Comparison of ENCODE assay signal across 8 cellular contexts in genomic region chr1:35268282-35269189, GRCh38. TPM values are rescaled to one million over a fixed set of nuclear protein-coding genes. Genes with fewer than 3 reads are reported as not detected.
DNase-seq lines count a peak whose midpoint lies in the region; ATAC-seq and TF ChIP-seq lines count a peak whose summit lies in the region.

Gene ZMYM4 (plus strand): TSS chr1:35268709. CDS start chr1:35269047, 338 bp downstream.

- H3K4me3 ChIP-seq in breast epithelium (peak within 1 kb of the TSS; percentile 68 to 95 (median 93)), iPS-20b (ENCODE audit: low read length) (peak within 1 kb of the TSS; percentile 89), skin epidermis (peak within 1 kb of the TSS; percentile 70 to 99 (median 93))

- H3K9me3 ChIP-seq in breast epithelium (no peaks in the 10 kb centered on the region), iPS-20b (ENCODE audit: insufficient read depth, low read depth, low read length) (no peaks in the 10 kb centered on the region)

- intact Hi-C loops in breast epithelium (cut with DNase I; ENCODE audit: low total_unique reads): no loop called here

- peak within 1 kb of the TSS; percentile 94 for H3K27ac ChIP-seq in VCaP
- peak within 1 kb of the TSS; percentile 94 to 97 for H3K27ac ChIP-seq in breast epithelium
- peak within 1 kb of the TSS; percentile 74 for H3K27ac ChIP-seq in iPS-20b (ENCODE audit: low read length)
- peak within 1 kb of the TSS; percentile 87 to 100 (median 97) for H3K27ac ChIP-seq in skin epidermis

- H3K36me3 ChIP-seq in breast epithelium (no peaks in the 10 kb centered on the region), iPS-20b (ENCODE audit: insufficient read depth, low read depth, low read length) (no peaks in the 10 kb centered on the region)

- TF ChIP-seq CTCF in VCaP (conservative IDR thresholded peaks at IDR 0.05): no peak
- TF ChIP-seq CTCF in breast epithelium (IDR thresholded peaks at IDR 0.05): no peak

- TF ChIP-seq POLR2A in GM18526 (IDR thresholded peaks at IDR 0.05; ENCODE audit: extremely low read depth, insufficient read length) (peak; percentile 52), breast epithelium (IDR thresholded peaks at IDR 0.05) (no peak)

- H3K4me1 ChIP-seq in breast epithelium (peaks cover 0 to 5% of the 10 kb centered on the region in 2 donors), iPS-20b (ENCODE audit: insufficient read depth, low read length) (peaks cover 6% of the 10 kb centered on the region; the same call in 1 of the 2 replicates)

- H3K27me3 ChIP-seq in breast epithelium: no peaks in the 10 kb centered on the region
- H3K27me3 ChIP-seq in iPS-20b (ENCODE audit: insufficient read depth, low read length): no peaks in the 10 kb centered on the region

- peak; percentile 73 for ATAC-seq in HG03095 (IDR thresholded peaks at IDR 0.05; ENCODE audit: unreplicated experiment)

- peak within 1 kb of the TSS; percentile 78 for H3K9ac ChIP-seq in iPS-20b (ENCODE audit: low read depth, low read length)

- DNase-seq in A172 (ENCODE audit: low spot score) (peak; percentile 87), NCI-H2171 (lab: John Stamatoyannopoulos, UW) (peak; percentile 95), breast epithelium (ENCODE audit: low spot score in 2 of 2) (peak; percentile 81 to 85)

RNA-seq across cellular contexts. Expression of gene ZMYM4, which starts in this region (rescaled TPM):
- total RNA-seq in A172 (2014; rRNA removed; shearing (Covaris generic)): 17.7 and 38.9 TPM in 2 replicates
- total RNA-seq in breast epithelium: 10 to 100 TPM; 47.2 to 71.1 (median 47.8) TPM

Comparison
In these comparisons a context has a peak if more than half of its experiments do, and no peak if none do; other contexts are left out.
1. Peak in every context shown above with its lines: DNase-seq, ATAC-seq, H3K4me3 ChIP-seq and H3K27ac ChIP-seq.